Comparison of ENCODE assay signal across 4 cellular contexts in the genomic region with DNA sequence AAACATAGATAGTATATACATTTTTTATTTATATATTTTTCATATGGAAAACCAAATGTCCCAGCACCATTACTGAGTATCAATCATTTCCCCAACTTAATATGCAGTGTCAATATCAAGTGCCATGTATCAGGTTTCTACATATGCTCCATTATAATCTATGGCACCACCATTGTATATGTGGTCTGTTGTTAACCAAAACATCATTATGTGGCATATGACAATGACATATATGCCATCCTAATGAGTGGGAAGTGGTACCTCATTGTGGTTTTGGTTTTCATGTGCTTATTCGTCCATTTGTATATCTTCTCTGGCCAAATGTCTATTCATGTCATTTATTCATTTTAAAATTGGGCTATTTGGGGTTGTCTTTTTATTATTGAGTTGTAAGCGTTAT.
"Had no signal": no experiment of that assay in that cellular context is flagged by ENCODE, and none has a peak within 500 bp of the region (broad histone marks: within the 10 kb centered on the region; RNA-seq: fewer than 3 reads in every experiment).

No MANE protein-coding gene starts in this region.

- H3K4me2 ChIP-seq: GM23338 had no signal

- ATAC-seq: GM23338 had no signal

- H2AFZ ChIP-seq: GM23338 had no signal

- H3K4me3 Mint-ChIP-seq: GM23338, H9 had no signal

- H3K27ac Mint-ChIP-seq: GM23338, H9 had no signal

- DNase-seq: H9, HCEC 1CT, IMR-90 had no signal

- H3K4me3 ChIP-seq: GM23338 had no signal

- H3K9me3 Mint-ChIP-seq: GM23338 had no signal
